ENCODE assay signal across 8 cellular contexts in genomic region chr1:145590806-145591205, GRCh38. TPM values are rescaled to one million over a fixed set of nuclear protein-coding genes. Genes with fewer than 3 reads are reported as not detected.
DNase-seq lines count a peak whose midpoint lies in the region; TF ChIP-seq lines count a peak whose summit lies in the region.
"Not testable (repeated sequence)": the region's sequence is repeated elsewhere in the genome, so short reads cannot be mapped to it uniquely, and the experiment has no call there.

No MANE protein-coding gene starts in this region.

- TF ChIP-seq CTCF in GM13977 (IDR thresholded peaks at IDR 0.05; ENCODE audit: extremely low read depth, insufficient read depth, missing control alignments), result peak; percentile 22
- TF ChIP-seq CTCF in epithelial cell of proximal tubule (conservative IDR thresholded peaks at IDR 0.05; ENCODE audit: low read depth, low read length), result peak; percentile 6
- peak; percentile 34 for TF ChIP-seq CTCF in nephron progenitor cell (IDR thresholded peaks at IDR 0.05)
- peak in 1 of 3 experiments; percentile 31 for TF ChIP-seq CTCF in testis (IDR thresholded peaks at IDR 0.05)

- in situ Hi-C loops in GM13977 (cut with MboI; ENCODE audit: low pct_unique_long_range_greater_than_20kb, low sequenced_read_pairs, unreplicated experiment), result loop anchor here (25.0 kb wide), 1 partner anchor 146 kb away; no protein-coding TSS in a partner anchor

- TF ChIP-seq POLR2A in testis (IDR thresholded peaks at IDR 0.05), result not testable (repeated sequence)

- WGBS in testis, 2 donors, result 11 to 39% methylated on average over 2 to 7 of the region's 7 CpGs

- H3K27me3 ChIP-seq in testis, result not testable (repeated sequence)

- not testable (repeated sequence) for H3K27me3 Mint-ChIP-seq in T-helper 2 cell treated with Interferon-gamma antibody and Interleukin-4, amounts not matched to agents 5 μg/mL and 100 μg/mL, for 36 hours (ENCODE audit: low read depth)
- H3K27me3 Mint-ChIP-seq in nephron progenitor cell (ENCODE audit: low read depth, poor library complexity), result peaks cover 20% of the 10 kb centered on the region

- H3K4me3 ChIP-seq in epithelial cell of proximal tubule (ENCODE audit: low read depth, low read length); testis: not testable (repeated sequence)

- not testable (repeated sequence) for H3K9me3 Mint-ChIP-seq in T-helper 2 cell treated with Interferon-gamma antibody and Interleukin-4, amounts not matched to agents 5 μg/mL and 100 μg/mL, for 36 hours; nephron progenitor cell

- peaks cover 14% of the 10 kb centered on the region for H3K4me1 Mint-ChIP-seq in T-helper 2 cell treated with Interferon-gamma antibody and Interleukin-4, amounts not matched to agents 5 μg/mL and 100 μg/mL, for 36 hours (ENCODE audit: low read depth)
- not testable (repeated sequence) for H3K4me1 Mint-ChIP-seq in nephron progenitor cell

- not testable (repeated sequence) for DNase-seq in GM13977 (ENCODE audit: low spot score); epithelial cell of proximal tubule (ENCODE audit: low read depth)
- peak; percentile 40 for DNase-seq in T-helper 2 cell treated with Interferon-gamma antibody and Interleukin-4, amounts not matched to agents 5 μg/mL and 100 μg/mL, for 36 hours (ENCODE audit: low spot score)
- peak; percentile 4 to 6 for DNase-seq in activated CD8-positive, alpha-beta memory T cell treated with anti-CD3 and anti-CD28 coated beads for 4 hours (ENCODE audit: low read depth in 2 of 2)
- peak; percentile 49 for DNase-seq in activated naive CD4-positive, alpha-beta T cell treated with Interleukin-2 at 50 U/mL for 16 hours
- DNase-seq in nephron progenitor cell (peak; percentile 51), testis (peak; percentile 52)
- peak in 2 of 3 donors; percentile 2 to 10 for DNase-seq in stimulated activated CD4-positive, alpha-beta T cell treated with anti-CD3 and anti-CD28 coated beads, TNF-alpha, amount 100 ng/mL, for 1 hour (ENCODE audit: low read depth in 3 of 3, low spot score in 1 of 3)

- not testable (repeated sequence) for H3K27ac Mint-ChIP-seq in T-helper 2 cell treated with Interferon-gamma antibody and Interleukin-4, amounts not matched to agents 5 μg/mL and 100 μg/mL, for 36 hours; nephron progenitor cell

- not testable (repeated sequence) for H3K27ac ChIP-seq in testis

- intact Hi-C loops in testis (cut with DNase I; ENCODE audit: low total_unique reads), result not testable (repeated sequence)

- not testable (repeated sequence) for H3K36me3 ChIP-seq in testis (ENCODE audit: low read depth, missing control alignments)

- not testable (repeated sequence) for H3K4me3 Mint-ChIP-seq in T-helper 2 cell treated with Interferon-gamma antibody and Interleukin-4, amounts not matched to agents 5 μg/mL and 100 μg/mL, for 36 hours; nephron progenitor cell

- not testable (repeated sequence) for H3K9me3 ChIP-seq in testis

- H3K36me3 Mint-ChIP-seq in T-helper 2 cell treated with Interferon-gamma antibody and Interleukin-4, amounts not matched to agents 5 μg/mL and 100 μg/mL, for 36 hours (ENCODE audit: low read depth); nephron progenitor cell (ENCODE audit: low read depth): not testable (repeated sequence)

- not testable (repeated sequence) for H3K4me1 ChIP-seq in testis

RNA-seq across cellular contexts. Expression of gene GPR89A, which starts 17.0 kb away (rescaled TPM):
- total RNA-seq in epithelial cell of proximal tubule, result 22.0 and 23.5 TPM in 2 replicates
- 10 to 100 TPM; 41.1 to 48.3 TPM for total RNA-seq in testis
- polyA plus RNA-seq in testis (ENCODE audit: insufficient read depth, low read depth, low replicate concordance), result 35.6 TPM
